In genomic region chr1:22884806-22885559, GRCh38 we compare ENCODE assay signal across 15 cellular contexts.
DNase-seq lines count a peak whose midpoint lies in the region; TF ChIP-seq lines count a peak whose summit lies in the region.
"Had no signal": no experiment of that assay in that cellular context is flagged by ENCODE, and none has a peak within 500 bp of the region (broad histone marks: within the 10 kb centered on the region; RNA-seq: fewer than 3 reads in every experiment).

No MANE protein-coding gene starts in this region.

- intact Hi-C loops in CD14-positive monocyte (cut with micrococcal nuclease) (loop anchor here in 1 of 2 donors (5.0 kb wide), 1 partner anchor 183 kb away; no protein-coding TSS in a partner anchor), breast epithelium (cut with DNase I; ENCODE audit: low total_unique reads) (no loop called here)

- TF ChIP-seq CTCF in CD14-positive monocyte (IDR thresholded peaks at IDR 0.05) = no peak
- no peak for TF ChIP-seq CTCF in breast epithelium (IDR thresholded peaks at IDR 0.05)

- peak overlapping the region in 1 of 7 donors; percentile 52 for H3K27ac Mint-ChIP-seq in CD14-positive monocyte
- H3K27ac Mint-ChIP-seq in T-helper 1 cell treated with Interleukin-12 subunit alpha and Interleukin-12 subunit beta and Interleukin-4 antibody, amounts not matched to agents 30 μg/mL and 1 μg/mL, for 36 hours = no peak overlapping the region
- peak overlapping the region; percentile 69 to 88 (median 84) for H3K27ac Mint-ChIP-seq in immature natural killer cell

- in situ Hi-C loops in G401 (cut with HindIII; ENCODE audit: low sequenced_read_pairs) = no loop called here

- H3K27me3 Mint-ChIP-seq in CD14-positive monocyte (ENCODE audit: low read depth in 3 of 3) (peaks cover 2 to 9% (median 5%) of the 10 kb centered on the region in 3 donors), immature natural killer cell (ENCODE audit: low read depth in 3 of 3) (peaks cover 0 to 5% (median 2%) of the 10 kb centered on the region in 3 donors)
- H3K27me3 Mint-ChIP-seq in T-helper 1 cell treated with Interleukin-12 subunit alpha and Interleukin-12 subunit beta and Interleukin-4 antibody, amounts not matched to agents 30 μg/mL and 1 μg/mL, for 36 hours (ENCODE audit: low read depth) = peaks cover 15% of the 10 kb centered on the region

- H3K36me3 Mint-ChIP-seq in CD14-positive monocyte = no peaks in the 10 kb centered on the region
- H3K36me3 Mint-ChIP-seq in T-helper 1 cell treated with Interleukin-12 subunit alpha and Interleukin-12 subunit beta and Interleukin-4 antibody, amounts not matched to agents 30 μg/mL and 1 μg/mL, for 36 hours (ENCODE audit: low read depth) = no peaks in the 10 kb centered on the region
- no peaks in the 10 kb centered on the region for H3K36me3 Mint-ChIP-seq in immature natural killer cell

- TF ChIP-seq POLR2A in breast epithelium (IDR thresholded peaks at IDR 0.05) = no peak

- no peaks in the 10 kb centered on the region for H3K4me1 ChIP-seq in breast epithelium
- H3K4me1 ChIP-seq: testis had no signal

- no peaks in the 10 kb centered on the region for H3K9me3 ChIP-seq in breast epithelium
- H3K9me3 ChIP-seq: testis had no signal

- no peak for DNase-seq in CD14-positive monocyte (ENCODE audit: low spot score)
- DNase-seq in G401 (ENCODE audit: low spot score) = peak; percentile 14
- peak; percentile 51 to 59 (median 52) for DNase-seq in immature natural killer cell
- no peak for DNase-seq in SHP77 treated with DMSO at 0.1 percent for 48 hours (lab: John Stamatoyannopoulos, UW)
- no peak for DNase-seq in breast epithelium (ENCODE audit: low spot score in 2 of 2)
- no peak for DNase-seq in stimulated activated CD4-positive, alpha-beta T cell treated with anti-CD3 and anti-CD28 coated beads, Interleukin-2, amount 100 ng/mL, for 24 hours
- DNase-seq: anterior cingulate cortex, C1 segment of cervical spinal cord, DND-41, H7, NCI-H187 treated with DMSO at 0.1 percent for 48 hours, NCI-H524 treated with DMSO at 0.1 percent for 48 hours, testis had no signal

- H3K4me1 Mint-ChIP-seq in CD14-positive monocyte (peaks cover 11% of the 10 kb centered on the region), immature natural killer cell (peaks cover 23 to 36% of the 10 kb centered on the region in 2 donors)
- peaks cover 8% of the 10 kb centered on the region for H3K4me1 Mint-ChIP-seq in T-helper 1 cell treated with Interleukin-12 subunit alpha and Interleukin-12 subunit beta and Interleukin-4 antibody, amounts not matched to agents 30 μg/mL and 1 μg/mL, for 36 hours (ENCODE audit: low read depth)

- H3K36me3 ChIP-seq in breast epithelium = no peaks in the 10 kb centered on the region

- H3K4me3 Mint-ChIP-seq in CD14-positive monocyte (peak overlapping the region; percentile 63 to 77), immature natural killer cell (peak overlapping the region; percentile 75 to 84 (median 82))
- peak overlapping the region; percentile 15 for H3K4me3 Mint-ChIP-seq in T-helper 1 cell treated with Interleukin-12 subunit alpha and Interleukin-12 subunit beta and Interleukin-4 antibody, amounts not matched to agents 30 μg/mL and 1 μg/mL, for 36 hours

- H3K9me3 Mint-ChIP-seq in CD14-positive monocyte = peaks cover 0 to 2% (median 0%) of the 10 kb centered on the region in 7 donors
- H3K9me3 Mint-ChIP-seq in T-helper 1 cell treated with Interleukin-12 subunit alpha and Interleukin-12 subunit beta and Interleukin-4 antibody, amounts not matched to agents 30 μg/mL and 1 μg/mL, for 36 hours = no peaks in the 10 kb centered on the region
- no peaks in the 10 kb centered on the region for H3K9me3 Mint-ChIP-seq in immature natural killer cell

- no peaks in the 10 kb centered on the region for H3K27me3 ChIP-seq in breast epithelium
- H3K27me3 ChIP-seq: testis had no signal

- H3K4me3 ChIP-seq in breast epithelium = no peak overlapping the region
- H3K4me3 ChIP-seq: testis had no signal

- H3K27ac ChIP-seq in breast epithelium = no peak overlapping the region
- H3K27ac ChIP-seq: epithelial cell of prostate, testis had no signal

Comparison
In these comparisons a context has a peak if more than half of its experiments do, and no peak if none do; other contexts are left out.
1. DNase-seq: peak in G401 (single experiment) and immature natural killer cell (3 of 3); none in CD14-positive monocyte (single experiment), SHP77 treated with DMSO at 0.1 percent for 48 hours (single experiment), breast epithelium (0 of 2) and stimulated activated CD4-positive, alpha-beta T cell treated with anti-CD3 and anti-CD28 coated beads, Interleukin-2, amount 100 ng/mL, for 24 hours (0 of 2).
2. H3K4me3 Mint-ChIP-seq: peak in every context shown above with its lines; median percentile 82 in immature natural killer cell; 70 in CD14-positive monocyte; 15 in T-helper 1 cell treated with Interleukin-12 subunit alpha and Interleukin-12 subunit beta and Interleukin-4 antibody, amounts not matched to agents 30 μg/mL and 1 μg/mL, for 36 hours.